In the genomic region with DNA sequence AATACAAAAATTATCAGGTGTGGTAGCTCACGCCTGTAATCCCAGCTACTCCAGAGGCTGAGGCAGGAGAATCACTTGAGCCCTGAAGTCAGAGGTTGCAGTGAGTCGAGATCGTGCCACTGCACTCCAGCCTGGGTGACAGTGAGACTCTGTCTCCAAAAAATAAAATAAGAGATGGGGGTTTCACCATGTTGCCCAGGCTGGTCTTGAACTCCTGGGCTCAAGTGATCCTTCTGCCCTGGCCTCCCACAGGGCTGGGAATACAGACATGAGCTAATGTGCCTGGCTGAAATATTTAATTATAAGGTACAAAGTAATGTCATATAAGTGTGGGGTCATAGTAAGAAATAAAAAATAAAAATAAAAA, we compare ENCODE assay signal across 8 cellular contexts. TPM values are rescaled to one million over a fixed set of nuclear protein-coding genes. Genes with fewer than 3 reads are reported as not detected.
DNase-seq lines count a peak whose midpoint lies in the region; ATAC-seq and TF ChIP-seq lines count a peak whose summit lies in the region.
"Not testable (repeated sequence)": the region's sequence is repeated elsewhere in the genome, so short reads cannot be mapped to it uniquely, and the experiment has no call there.

No MANE protein-coding gene starts in this region.

- peaks cover 12% of the 10 kb centered on the region for H3K27me3 Mint-ChIP-seq in activated naive CD4-positive, alpha-beta T cell treated with anti-CD3 and anti-CD28 coated beads, Interleukin-2, amount 10 ng/mL, durations not matched to agents 7 days and 5 days
- not testable (repeated sequence) for H3K27me3 Mint-ChIP-seq in dendritic cell treated with granulocyte-macrophage colony-stimulating factor and Interleukin-4, amounts not matched to agents 40 ng/mL and 50 ng/mL, for 4 days; natural killer cell treated with Interleukin-12 subunit alpha and Interleukin-12 subunit beta and Interleukin-15 and Interleukin-18, amount 100 ng/mL, for 72 hours; stimulated activated memory B cell treated with anti-CD40 and anti-IgM and Interleukin-4, amounts not matched to agents 10 μg/mL and 1 μg/mL and 100 μg/mL, for 72 hours

- H3K4me3 ChIP-seq in A673 (ENCODE audit: low read depth, low read length, poor library complexity, severe bottlenecking); HEK293 (ENCODE audit: low read depth, low read length); SK-N-MC; hepatocyte: not testable (repeated sequence)

- H3K36me3 ChIP-seq in A673 (ENCODE audit: insufficient read depth, low read length, poor library complexity, severe bottlenecking); HEK293 (ENCODE audit: control insufficient read depth in 2 of 2, insufficient read depth in 1 of 2, low read length in 2 of 2); SK-N-MC (ENCODE audit: insufficient read depth, low read length); hepatocyte (replicated peaks; ENCODE audit: insufficient read depth, low read depth): not testable (repeated sequence)

- H3K4me2 ChIP-seq in hepatocyte, result peak overlapping the region; percentile 76

- H3K4me3 Mint-ChIP-seq in activated naive CD4-positive, alpha-beta T cell treated with anti-CD3 and anti-CD28 coated beads, Interleukin-2, amount 10 ng/mL, durations not matched to agents 7 days and 5 days, result peak overlapping the region; percentile 99
- H3K4me3 Mint-ChIP-seq in dendritic cell treated with granulocyte-macrophage colony-stimulating factor and Interleukin-4, amounts not matched to agents 40 ng/mL and 50 ng/mL, for 4 days, result peak overlapping the region; percentile 75
- H3K4me3 Mint-ChIP-seq in natural killer cell treated with Interleukin-12 subunit alpha and Interleukin-12 subunit beta and Interleukin-15 and Interleukin-18, amount 100 ng/mL, for 72 hours, result peak overlapping the region; percentile 90
- H3K4me3 Mint-ChIP-seq in stimulated activated memory B cell treated with anti-CD40 and anti-IgM and Interleukin-4, amounts not matched to agents 10 μg/mL and 1 μg/mL and 100 μg/mL, for 72 hours, result peak overlapping the region; percentile 78

- H4K20me1 ChIP-seq in hepatocyte (ENCODE audit: insufficient read depth, poor library complexity, severe bottlenecking), result not testable (repeated sequence)

- not testable (repeated sequence) for H3K27me3 ChIP-seq in A673 (replicated peaks; ENCODE audit: insufficient read depth, low read depth, low read length, poor library complexity); hepatocyte

- intact Hi-C loops in A673 (cut with micrococcal nuclease; ENCODE audit: unreplicated experiment); dendritic cell treated with granulocyte-macrophage colony-stimulating factor and Interleukin-4, amounts not matched to agents 40 ng/mL and 50 ng/mL, for 4 days (cut with micrococcal nuclease): not testable (repeated sequence)

- H3K79me2 ChIP-seq in hepatocyte, result peaks cover 12% of the 10 kb centered on the region

- peaks cover 13% of the 10 kb centered on the region for H3K36me3 Mint-ChIP-seq in activated naive CD4-positive, alpha-beta T cell treated with anti-CD3 and anti-CD28 coated beads, Interleukin-2, amount 10 ng/mL, durations not matched to agents 7 days and 5 days
- peaks cover 19% of the 10 kb centered on the region for H3K36me3 Mint-ChIP-seq in dendritic cell treated with granulocyte-macrophage colony-stimulating factor and Interleukin-4, amounts not matched to agents 40 ng/mL and 50 ng/mL, for 4 days (ENCODE audit: low read depth)
- peaks cover 11% of the 10 kb centered on the region for H3K36me3 Mint-ChIP-seq in natural killer cell treated with Interleukin-12 subunit alpha and Interleukin-12 subunit beta and Interleukin-15 and Interleukin-18, amount 100 ng/mL, for 72 hours
- peaks cover 11% of the 10 kb centered on the region for H3K36me3 Mint-ChIP-seq in stimulated activated memory B cell treated with anti-CD40 and anti-IgM and Interleukin-4, amounts not matched to agents 10 μg/mL and 1 μg/mL and 100 μg/mL, for 72 hours

- H3K9me2 ChIP-seq in hepatocyte (replicated peaks; ENCODE audit: insufficient read depth), result not testable (repeated sequence)

- H3K9me3 ChIP-seq in A673 (ENCODE audit: low read depth, low read length, poor library complexity, severe bottlenecking); HEK293 (ENCODE audit: control insufficient read depth, insufficient read depth, low read depth, low read length); SK-N-MC (ENCODE audit: low read depth, low read length); hepatocyte (ENCODE audit: low read depth): not testable (repeated sequence)

- not testable (repeated sequence) for DNase-seq in A673 (ENCODE audit: low spot score); SK-N-MC (ENCODE audit: low read depth, low spot score); activated naive CD4-positive, alpha-beta T cell treated with anti-CD3 and anti-CD28 coated beads, Interleukin-2, amount 10 ng/mL, durations not matched to agents 7 days and 5 days; hepatocyte (ENCODE audit: low spot score); natural killer cell treated with Interleukin-12 subunit alpha and Interleukin-12 subunit beta and Interleukin-15 and Interleukin-18, amount 100 ng/mL, for 72 hours (ENCODE audit: low spot score)

- H2AFZ ChIP-seq in hepatocyte, result not testable (repeated sequence)

- WGBS in hepatocyte (ENCODE audit: low lambda C conversion rate, missing lambda C conversion rate), result 89% methylated on average over 3 of the region's 3 CpGs

- H3K9ac ChIP-seq in SK-N-MC (ENCODE audit: insufficient read length), result not testable (repeated sequence)

- H3K4me1 Mint-ChIP-seq in activated naive CD4-positive, alpha-beta T cell treated with anti-CD3 and anti-CD28 coated beads, Interleukin-2, amount 10 ng/mL, durations not matched to agents 7 days and 5 days, result peaks cover 80% of the 10 kb centered on the region
- peaks cover 69% of the 10 kb centered on the region for H3K4me1 Mint-ChIP-seq in dendritic cell treated with granulocyte-macrophage colony-stimulating factor and Interleukin-4, amounts not matched to agents 40 ng/mL and 50 ng/mL, for 4 days (ENCODE audit: low read depth)
- H3K4me1 Mint-ChIP-seq in natural killer cell treated with Interleukin-12 subunit alpha and Interleukin-12 subunit beta and Interleukin-15 and Interleukin-18, amount 100 ng/mL, for 72 hours (ENCODE audit: low read depth in 2 of 2), result peaks cover 70 to 75% of the 10 kb centered on the region in 2 donors
- H3K4me1 Mint-ChIP-seq in stimulated activated memory B cell treated with anti-CD40 and anti-IgM and Interleukin-4, amounts not matched to agents 10 μg/mL and 1 μg/mL and 100 μg/mL, for 72 hours, result peaks cover 87% of the 10 kb centered on the region

- CTCF ChIA-PET in A673 (lab: Charles Lee), result not testable (repeated sequence)
- CTCF ChIA-PET in HEK293 (lab: Yijun Ruan, JAX), result interaction anchor here (1.9 kb wide), 2 partner anchors 12 to 22 kb away, joined by 4 to 7 read pairs; no protein-coding TSS in a partner anchor
- CTCF ChIA-PET in activated naive CD4-positive, alpha-beta T cell treated with anti-CD3 and anti-CD28 coated beads, Interleukin-2, amount 10 ng/mL, durations not matched to agents 7 days and 5 days (lab: Charles Lee), result interaction anchor here (1.2 to 12.7 kb wide), 4 partner anchors 9 to 38 kb away, joined by 3 to 156 read pairs (median 16); no protein-coding TSS in a partner anchor

- not testable (repeated sequence) for BruUV-seq in A673 (replicated peaks; lab: Mats Ljungman, UMichigan)

- POLR2A ChIA-PET in A673 (lab: Charles Lee; ENCODE audit: low non-redundant PET), result not testable (repeated sequence)
- POLR2A ChIA-PET in HEK293 (lab: Yijun Ruan, JAX), result interaction anchor here (1.0 to 2.2 kb wide), 5 partner anchors 9 to 21 kb away, joined by 3 to 8 read pairs (median 5); no protein-coding TSS in a partner anchor

- ATAC-seq in natural killer cell treated with Interleukin-12 subunit alpha and Interleukin-12 subunit beta and Interleukin-15 and Interleukin-18, amount 100 ng/mL, for 72 hours; stimulated activated memory B cell treated with anti-CD40 and anti-IgM and Interleukin-4, amounts not matched to agents 10 μg/mL and 1 μg/mL and 100 μg/mL, for 72 hours: not testable (repeated sequence)

- H3K27ac ChIP-seq in A673 (ENCODE audit: low read depth, low read length, poor library complexity, severe bottlenecking) (peak overlapping the region; percentile 100), HEK293 (ENCODE audit: extremely low read depth, low read depth, low read length) (0 out of 2 replicates have a peak overlapping the region, but pooled peaks have one; percentile 77), SK-N-MC (peak overlapping the region; percentile 100; the same call in 1 of the 2 replicates), hepatocyte (peak overlapping the region; percentile 98)

- H3K27ac Mint-ChIP-seq in activated naive CD4-positive, alpha-beta T cell treated with anti-CD3 and anti-CD28 coated beads, Interleukin-2, amount 10 ng/mL, durations not matched to agents 7 days and 5 days, result peak overlapping the region; percentile 100
- peak overlapping the region; percentile 97 for H3K27ac Mint-ChIP-seq in dendritic cell treated with granulocyte-macrophage colony-stimulating factor and Interleukin-4, amounts not matched to agents 40 ng/mL and 50 ng/mL, for 4 days
- peak overlapping the region; percentile 93 to 98 for H3K27ac Mint-ChIP-seq in natural killer cell treated with Interleukin-12 subunit alpha and Interleukin-12 subunit beta and Interleukin-15 and Interleukin-18, amount 100 ng/mL, for 72 hours
- H3K27ac Mint-ChIP-seq in stimulated activated memory B cell treated with anti-CD40 and anti-IgM and Interleukin-4, amounts not matched to agents 10 μg/mL and 1 μg/mL and 100 μg/mL, for 72 hours, result peak overlapping the region; percentile 100

- not testable (repeated sequence) for TF ChIP-seq CTCF in A673 (conservative IDR thresholded peaks at IDR 0.05; ENCODE audit: low read depth, low read length); HEK293 (tag by site-specific recombination; IDR thresholded peaks at IDR 0.05); hepatocyte (IDR thresholded peaks at IDR 0.05; ENCODE audit: poor library complexity)

- H3K9me3 Mint-ChIP-seq in activated naive CD4-positive, alpha-beta T cell treated with anti-CD3 and anti-CD28 coated beads, Interleukin-2, amount 10 ng/mL, durations not matched to agents 7 days and 5 days; dendritic cell treated with granulocyte-macrophage colony-stimulating factor and Interleukin-4, amounts not matched to agents 40 ng/mL and 50 ng/mL, for 4 days; natural killer cell treated with Interleukin-12 subunit alpha and Interleukin-12 subunit beta and Interleukin-15 and Interleukin-18, amount 100 ng/mL, for 72 hours; stimulated activated memory B cell treated with anti-CD40 and anti-IgM and Interleukin-4, amounts not matched to agents 10 μg/mL and 1 μg/mL and 100 μg/mL, for 72 hours: not testable (repeated sequence)

- H3K4me1 ChIP-seq in A673 (ENCODE audit: insufficient read depth, low read length, poor library complexity, severe bottlenecking) (peaks cover 40% of the 10 kb centered on the region), HEK293 (ENCODE audit: control insufficient read depth, insufficient read depth, low read length) (peaks cover 24% of the 10 kb centered on the region), hepatocyte (ENCODE audit: insufficient read depth) (peaks cover 34% of the 10 kb centered on the region)

RNA-seq across cellular contexts. Expression of a gene that starts 4.2 kb away (rescaled TPM):
- 965 and 1,053 TPM in 2 replicates for total RNA-seq in A673 (2021)
- total RNA-seq in hepatocyte, result 1,410 and 1,439 TPM in 2 replicates
- polyA plus RNA-seq in hepatocyte, result 1,142 and 1,267 TPM in 2 replicates
- total RNA-seq in natural killer cell treated with Interleukin-12 subunit alpha and Interleukin-12 subunit beta and Interleukin-15 and Interleukin-18, amount 100 ng/mL, for 72 hours, result 1,000 to 10,000 TPM in 1 of 2 donors, 100 to 1,000 TPM in 1; 691 to 1,324 TPM

RNA-seq across cellular contexts. Expression of a gene that starts 54.9 kb away (rescaled TPM):
- total RNA-seq in A673 (2021), result 61.5 and 74.6 TPM in 2 replicates
- total RNA-seq in hepatocyte, result 50.4 and 51.5 TPM in 2 replicates
- 68.1 and 90.0 TPM in 2 replicates for polyA plus RNA-seq in hepatocyte
- 10 to 100 TPM in 1 of 2 donors, 1 to 10 TPM in 1; 10.0 to 45.6 TPM for total RNA-seq in natural killer cell treated with Interleukin-12 subunit alpha and Interleukin-12 subunit beta and Interleukin-15 and Interleukin-18, amount 100 ng/mL, for 72 hours
